22 cellular contexts compared by ENCODE assay signal in the genomic region with DNA sequence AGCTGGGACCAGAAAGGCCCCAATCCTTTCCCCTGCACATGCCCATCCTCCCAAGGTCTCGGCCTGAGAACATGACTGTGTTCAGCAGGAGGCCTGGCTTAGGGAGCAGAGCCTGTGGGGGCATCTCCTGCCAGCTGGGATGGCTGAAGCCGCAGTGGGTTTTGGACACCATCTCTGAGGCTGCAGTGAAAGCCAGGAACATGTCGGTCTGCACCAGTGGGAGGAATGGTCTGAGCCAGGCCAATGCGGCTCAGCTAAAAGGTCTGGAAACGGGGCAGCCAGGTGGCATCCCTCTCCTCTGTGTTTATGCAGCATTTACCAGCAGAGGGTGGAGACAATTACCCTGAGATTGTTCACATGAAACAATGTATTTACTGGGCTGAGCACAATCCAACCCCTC. TPM values are rescaled to one million over a fixed set of nuclear protein-coding genes. Genes with fewer than 3 reads are reported as not detected.
DNase-seq lines count a peak whose midpoint lies in the region; ATAC-seq and TF ChIP-seq lines count a peak whose summit lies in the region.
"Had no signal": no experiment of that assay in that cellular context is flagged by ENCODE, and none has a peak within 500 bp of the region (broad histone marks: within the 10 kb centered on the region; RNA-seq: fewer than 3 reads in every experiment).

No MANE protein-coding gene starts in this region.

- TF ChIP-seq POLR2A in uterus (IDR thresholded peaks at IDR 0.05), result no peak

- no peaks in the 10 kb centered on the region for H3K36me3 ChIP-seq in uterus

- peak in 1 of 4 experiments; percentile 14 for TF ChIP-seq CTCF in uterus (IDR thresholded peaks at IDR 0.05)

- intact Hi-C loops in uterus (cut with DNase I; ENCODE audit: low total_unique reads), result no loop called here

- ATAC-seq in GM21526 (IDR thresholded peaks at IDR 0.05; ENCODE audit: low FRiP score, unreplicated experiment), result no peak
- ATAC-seq: PC-3 had no signal

- in situ Hi-C loops in SK-MEL-5 (cut with HindIII; ENCODE audit: low pct_unique_long_range_greater_than_20kb, low sequenced_read_pairs), result no loop called here

- H3K27ac ChIP-seq in uterus, result peak overlapping the region; percentile 82 to 89
- H3K27ac ChIP-seq: GM23248, SJSA1 had no signal

- H3K4me3 ChIP-seq in uterus, result no peak overlapping the region
- H3K4me3 ChIP-seq: GM23248, SJSA1 had no signal

- peaks cover 8 to 9% of the 10 kb centered on the region in 2 donors for H3K4me1 ChIP-seq in uterus

- no peaks in the 10 kb centered on the region for H3K27me3 ChIP-seq in uterus
- H3K27me3 ChIP-seq: SJSA1 had no signal

- DNase-seq in NCI-H2227 (lab: John Stamatoyannopoulos, UW; ENCODE audit: unreplicated experiment), result peak; percentile 8
- no peak for DNase-seq in NCI-H2227 treated with DMSO at 0.1 percent for 48 hours (lab: John Stamatoyannopoulos, UW)
- peak; percentile 25 for DNase-seq in SK-MEL-5 (ENCODE audit: low read depth, low spot score)
- peak; percentile 17 for DNase-seq in medulla oblongata (ENCODE audit: extremely low spot score)
- DNase-seq in uterus, result peak; percentile 41 to 64
- no peak for DNase-seq in HCEC 1CT
- DNase-seq in SW 1271 (lab: John Stamatoyannopoulos, UW), result no peak
- DNase-seq: 8988T; Calu3; CD4-positive, alpha-beta memory T cell; DMS79; GM23248; Kasumi-1; NCI-H1105; NCI-H1694 treated with DMSO at 0.1 percent for 48 hours; NCI-H2107; NCI-H446 treated with DMSO at 0.1 percent for 48 hours; NCI-H748 treated with DMSO at 0.1 percent for 48 hours; PC-3 had no signal

- no peaks in the 10 kb centered on the region for H3K9me3 ChIP-seq in uterus
- H3K9me3 ChIP-seq: SJSA1 had no signal

RNA-seq across cellular contexts. Expression of gene GPR161, which starts 44.6 kb away (rescaled TPM):
- 38.2 and 41.8 TPM in 2 replicates for total RNA-seq in SK-MEL-5 (2014; rRNA removed; shearing (Covaris generic))
- polyA plus RNA-seq in SK-MEL-5 (2015; cell fraction: cytosol; rRNA removed), result 32.1 and 36.5 TPM in 2 replicates
- 22.3 and 36.3 TPM in 2 replicates for polyA plus RNA-seq in SK-MEL-5 (2015; cell fraction: nucleus; rRNA removed)
- total RNA-seq in uterus, result 10 to 100 TPM in 3 of 4 donors, 1 to 10 TPM in 1; 9.7 to 45.5 (median 37.6) TPM
- total RNA-seq: HT-29 had no signal

Comparison
In these comparisons a context has a peak if more than half of its experiments do, and no peak if none do; other contexts are left out.
1. DNase-seq: peak in NCI-H2227 (single experiment), SK-MEL-5 (single experiment), medulla oblongata (single experiment) and uterus (2 of 2); none in NCI-H2227 treated with DMSO at 0.1 percent for 48 hours (single experiment), HCEC 1CT (single experiment) and SW 1271 (0 of 2).